ENCODE assay signal across 1 cellular context in the genomic region with DNA sequence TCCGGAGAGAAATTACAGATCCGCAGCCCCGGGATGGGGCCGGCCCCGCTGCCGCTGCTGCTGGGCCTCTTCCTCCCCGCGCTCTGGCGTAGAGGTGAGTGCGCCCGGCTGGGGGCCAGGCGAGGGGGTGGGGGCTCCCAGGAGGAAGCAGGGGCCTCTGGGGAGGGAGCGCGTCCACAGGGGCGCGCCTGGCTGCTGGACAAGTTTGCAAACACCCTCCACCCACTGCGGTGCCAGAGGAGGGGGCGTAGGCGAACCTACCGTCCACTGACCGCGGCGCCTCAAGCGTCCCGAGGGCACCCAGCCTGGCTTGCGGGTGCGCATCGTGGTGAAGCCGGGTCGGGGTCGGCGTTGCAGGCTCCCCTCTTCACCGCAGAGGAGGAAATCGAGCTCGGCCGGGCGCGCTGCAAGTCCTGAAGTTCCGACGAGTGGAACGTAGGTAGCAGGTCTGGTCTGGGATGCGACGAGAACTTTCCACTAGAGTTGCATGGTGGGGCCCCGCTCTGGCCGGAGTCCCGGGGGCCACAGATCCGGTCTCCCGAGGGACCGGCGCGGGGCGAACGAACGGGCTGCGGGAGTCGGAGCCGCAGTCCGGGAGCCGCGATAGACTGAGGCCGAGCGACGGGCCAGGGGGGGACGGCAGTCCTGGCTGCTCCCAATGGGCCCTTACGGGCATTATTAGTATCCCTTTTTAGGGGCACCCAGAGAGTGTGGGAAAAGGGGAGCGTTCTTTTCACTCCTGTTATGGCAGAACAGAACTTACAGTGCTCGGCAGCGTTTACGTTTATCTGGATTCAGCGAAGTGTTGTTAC.
A peak's percentile ranks its signal among the peaks of the same experiment; 100 is the strongest.
TF ChIP-seq lines count a peak whose summit lies in the region.

No MANE protein-coding gene starts in this region.

TF ChIP-seq in HepG2, 621 proteins besides CTCF, POLR2A, EP300 and RAD21 (continued from another document and continues in another):
- TF ChIP-seq, protein P1, sequence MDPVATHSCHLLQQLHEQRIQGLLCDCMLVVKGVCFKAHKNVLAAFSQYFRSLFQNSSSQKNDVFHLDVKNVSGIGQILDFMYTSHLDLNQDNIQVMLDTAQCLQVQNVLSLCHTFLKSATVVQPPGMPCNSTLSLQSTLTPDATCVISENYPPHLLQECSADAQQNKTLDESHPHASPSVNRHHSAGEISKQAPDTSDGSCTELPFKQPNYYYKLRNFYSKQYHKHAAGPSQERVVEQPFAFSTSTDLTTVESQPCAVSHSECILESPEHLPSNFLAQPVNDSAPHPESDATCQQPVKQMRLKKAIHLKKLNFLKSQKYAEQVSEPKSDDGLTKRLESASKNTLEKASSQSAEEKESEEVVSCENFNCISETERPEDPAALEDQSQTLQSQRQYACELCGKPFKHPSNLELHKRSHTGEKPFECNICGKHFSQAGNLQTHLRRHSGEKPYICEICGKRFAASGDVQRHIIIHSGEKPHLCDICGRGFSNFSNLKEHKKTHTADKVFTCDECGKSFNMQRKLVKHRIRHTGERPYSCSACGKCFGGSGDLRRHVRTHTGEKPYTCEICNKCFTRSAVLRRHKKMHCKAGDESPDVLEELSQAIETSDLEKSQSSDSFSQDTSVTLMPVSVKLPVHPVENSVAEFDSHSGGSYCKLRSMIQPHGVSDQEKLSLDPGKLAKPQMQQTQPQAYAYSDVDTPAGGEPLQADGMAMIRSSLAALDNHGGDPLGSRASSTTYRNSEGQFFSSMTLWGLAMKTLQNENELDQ (CRISPR knock-in tag; IDR thresholded peaks at IDR 0.05; ENCODE audit: borderline replicate concordance) = no peak
- TF ChIP-seq HNRNPL (IDR thresholded peaks at IDR 0.05; ENCODE audit: low read depth, low read length) = peak; percentile 61; the same call in 1 of the 2 replicates
- 0 out of 2 replicates have a peak, but pooled peaks have one; percentile 40 for TF ChIP-seq HOXA9 (CRISPR knock-in tag; IDR thresholded peaks at IDR 0.05; ENCODE audit: borderline replicate concordance)
- TF ChIP-seq SMARCC2 (IDR thresholded peaks at IDR 0.05) = no peak
- TF ChIP-seq ZNF629 (CRISPR knock-in tag; conservative IDR thresholded peaks at IDR 0.05) = no peak
- TF ChIP-seq, protein P2, sequence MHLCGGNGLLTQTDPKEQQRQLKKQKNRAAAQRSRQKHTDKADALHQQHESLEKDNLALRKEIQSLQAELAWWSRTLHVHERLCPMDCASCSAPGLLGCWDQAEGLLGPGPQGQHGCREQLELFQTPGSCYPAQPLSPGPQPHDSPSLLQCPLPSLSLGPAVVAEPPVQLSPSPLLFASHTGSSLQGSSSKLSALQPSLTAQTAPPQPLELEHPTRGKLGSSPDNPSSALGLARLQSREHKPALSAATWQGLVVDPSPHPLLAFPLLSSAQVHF (CRISPR knock-in tag; IDR thresholded peaks at IDR 0.05) = 0 out of 2 replicates have a peak, but pooled peaks have one; percentile 70
- TF ChIP-seq, protein P3, sequence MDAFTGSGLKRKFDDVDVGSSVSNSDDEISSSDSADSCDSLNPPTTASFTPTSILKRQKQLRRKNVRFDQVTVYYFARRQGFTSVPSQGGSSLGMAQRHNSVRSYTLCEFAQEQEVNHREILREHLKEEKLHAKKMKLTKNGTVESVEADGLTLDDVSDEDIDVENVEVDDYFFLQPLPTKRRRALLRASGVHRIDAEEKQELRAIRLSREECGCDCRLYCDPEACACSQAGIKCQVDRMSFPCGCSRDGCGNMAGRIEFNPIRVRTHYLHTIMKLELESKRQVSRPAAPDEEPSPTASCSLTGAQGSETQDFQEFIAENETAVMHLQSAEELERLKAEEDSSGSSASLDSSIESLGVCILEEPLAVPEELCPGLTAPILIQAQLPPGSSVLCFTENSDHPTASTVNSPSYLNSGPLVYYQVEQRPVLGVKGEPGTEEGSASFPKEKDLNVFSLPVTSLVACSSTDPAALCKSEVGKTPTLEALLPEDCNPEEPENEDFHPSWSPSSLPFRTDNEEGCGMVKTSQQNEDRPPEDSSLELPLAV (CRISPR knock-in tag; conservative IDR thresholded peaks at IDR 0.05; ENCODE audit: low read depth) = no peak; the same call in 1 of the 2 replicates
- no peak for TF ChIP-seq KLF12 (CRISPR knock-in tag; IDR thresholded peaks at IDR 0.05; ENCODE audit: borderline replicate concordance)
- TF ChIP-seq PTBP1 (IDR thresholded peaks at IDR 0.05; ENCODE audit: low read depth, low read length, poor library complexity, severe bottlenecking) = peak; percentile 89
- no peak; the same call in 1 of the 2 replicates for TF ChIP-seq ZNF234 (CRISPR knock-in tag; conservative IDR thresholded peaks at IDR 0.05)
- peak; percentile 52; the same call in 1 of the 2 replicates for TF ChIP-seq ZIK1 (CRISPR knock-in tag; IDR thresholded peaks at IDR 0.05; ENCODE audit: borderline replicate concordance, low read depth)
- TF ChIP-seq BRD4 (CRISPR knock-in tag; IDR thresholded peaks at IDR 0.05) = no peak
- peak; percentile 58; the same call in 1 of the 2 replicates for TF ChIP-seq MYNN (CRISPR knock-in tag; IDR thresholded peaks at IDR 0.05; ENCODE audit: low read depth)
- TF ChIP-seq NCOA2 (CRISPR knock-in tag; IDR thresholded peaks at IDR 0.05) = no peak
- 0 out of 2 replicates have a peak, but pooled peaks have one; percentile 24 for TF ChIP-seq HOXA7 (CRISPR knock-in tag; IDR thresholded peaks at IDR 0.05)
- no peak; the same call in 1 of the 2 replicates for TF ChIP-seq MAZ (IDR thresholded peaks at IDR 0.05; ENCODE audit: borderline replicate concordance, low read depth, low read length)
- TF ChIP-seq MAZ (CRISPR knock-in tag; IDR thresholded peaks at IDR 0.05; ENCODE audit: low read depth) = peak; percentile 24; the same call in 1 of the 2 replicates
- 0 out of 2 replicates have a peak, but pooled peaks have one; percentile 27 for TF ChIP-seq ARHGAP35 (CRISPR knock-in tag; IDR thresholded peaks at IDR 0.05; ENCODE audit: borderline replicate concordance)
- TF ChIP-seq ZNF841 (CRISPR knock-in tag; IDR thresholded peaks at IDR 0.05; ENCODE audit: borderline replicate concordance) = no peak; the same call in 1 of the 2 replicates
- TF ChIP-seq AKAP8 (CRISPR knock-in tag; IDR thresholded peaks at IDR 0.05) = peak; percentile 69; the same call in 1 of the 2 replicates
- no peak for TF ChIP-seq ZNF224 (CRISPR knock-in tag; IDR thresholded peaks at IDR 0.05)
- no peak for TF ChIP-seq NFIB (CRISPR knock-in tag; IDR thresholded peaks at IDR 0.05; ENCODE audit: borderline replicate concordance)
- TF ChIP-seq SCMH1 (CRISPR knock-in tag; IDR thresholded peaks at IDR 0.05; ENCODE audit: borderline replicate concordance) = no peak
- no peak; the same call in 1 of the 2 replicates for TF ChIP-seq ZNF12 (CRISPR knock-in tag; IDR thresholded peaks at IDR 0.05)
- TF ChIP-seq TMF1 (CRISPR knock-in tag; IDR thresholded peaks at IDR 0.05; ENCODE audit: low read depth) = peak; percentile 62; the same call in 1 of the 2 replicates
- TF ChIP-seq ZNF792 (CRISPR knock-in tag; IDR thresholded peaks at IDR 0.05) = no peak; the same call in none of the 2 replicates
- no peak for TF ChIP-seq MATR3 (CRISPR knock-in tag; IDR thresholded peaks at IDR 0.05)
- peak; percentile 14; the same call in 1 of the 2 replicates for TF ChIP-seq GATAD2A (CRISPR knock-in tag; IDR thresholded peaks at IDR 0.05)
- TF ChIP-seq, protein P4, sequence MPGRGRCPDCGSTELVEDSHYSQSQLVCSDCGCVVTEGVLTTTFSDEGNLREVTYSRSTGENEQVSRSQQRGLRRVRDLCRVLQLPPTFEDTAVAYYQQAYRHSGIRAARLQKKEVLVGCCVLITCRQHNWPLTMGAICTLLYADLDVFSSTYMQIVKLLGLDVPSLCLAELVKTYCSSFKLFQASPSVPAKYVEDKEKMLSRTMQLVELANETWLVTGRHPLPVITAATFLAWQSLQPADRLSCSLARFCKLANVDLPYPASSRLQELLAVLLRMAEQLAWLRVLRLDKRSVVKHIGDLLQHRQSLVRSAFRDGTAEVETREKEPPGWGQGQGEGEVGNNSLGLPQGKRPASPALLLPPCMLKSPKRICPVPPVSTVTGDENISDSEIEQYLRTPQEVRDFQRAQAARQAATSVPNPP (CRISPR knock-in tag; IDR thresholded peaks at IDR 0.05) = peak; percentile 50; the same call in 1 of the 2 replicates
- TF ChIP-seq ZNF33A (CRISPR knock-in tag; IDR thresholded peaks at IDR 0.05; ENCODE audit: borderline replicate concordance) = peak; percentile 11; the same call in 1 of the 2 replicates
- TF ChIP-seq, protein P5, sequence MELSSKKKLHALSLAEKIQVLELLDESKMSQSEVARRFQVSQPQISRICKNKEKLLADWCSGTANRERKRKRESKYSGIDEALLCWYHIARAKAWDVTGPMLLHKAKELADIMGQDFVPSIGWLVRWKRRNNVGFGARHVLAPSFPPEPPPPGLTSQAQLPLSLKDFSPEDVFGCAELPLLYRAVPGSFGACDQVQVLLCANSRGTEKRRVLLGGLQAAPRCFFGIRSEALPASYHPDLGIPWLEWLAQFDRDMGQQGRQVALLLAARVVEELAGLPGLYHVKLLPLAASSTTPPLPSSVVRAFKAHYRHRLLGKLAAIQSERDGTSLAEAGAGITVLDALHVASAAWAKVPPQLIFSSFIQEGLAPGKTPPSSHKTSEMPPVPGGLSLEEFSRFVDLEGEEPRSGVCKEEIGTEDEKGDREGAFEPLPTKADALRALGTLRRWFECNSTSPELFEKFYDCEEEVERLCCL (CRISPR knock-in tag; IDR thresholded peaks at IDR 0.05; ENCODE audit: borderline replicate concordance) = no peak
- TF ChIP-seq ZC3H4 (CRISPR knock-in tag; IDR thresholded peaks at IDR 0.05; ENCODE audit: borderline replicate concordance) = no peak
- no peak for TF ChIP-seq TOPORS (CRISPR knock-in tag; IDR thresholded peaks at IDR 0.05)
- TF ChIP-seq ZNF530 (CRISPR knock-in tag; IDR thresholded peaks at IDR 0.05; ENCODE audit: low read depth) = no peak
- TF ChIP-seq ZNF567 (CRISPR knock-in tag; IDR thresholded peaks at IDR 0.05; ENCODE audit: borderline replicate concordance) = no peak
- TF ChIP-seq, protein P6, sequence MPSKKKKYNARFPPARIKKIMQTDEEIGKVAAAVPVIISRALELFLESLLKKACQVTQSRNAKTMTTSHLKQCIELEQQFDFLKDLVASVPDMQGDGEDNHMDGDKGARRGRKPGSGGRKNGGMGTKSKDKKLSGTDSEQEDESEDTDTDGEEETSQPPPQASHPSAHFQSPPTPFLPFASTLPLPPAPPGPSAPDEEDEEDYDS (CRISPR knock-in tag; IDR thresholded peaks at IDR 0.05) = no peak
- no peak for TF ChIP-seq PRMT3 (CRISPR knock-in tag; IDR thresholded peaks at IDR 0.05; ENCODE audit: borderline replicate concordance, low read depth)
- TF ChIP-seq PITX1 (CRISPR knock-in tag; IDR thresholded peaks at IDR 0.05) = peak; percentile 45; the same call in 1 of the 2 replicates
- TF ChIP-seq CHD2 (IDR thresholded peaks at IDR 0.05; ENCODE audit: low read depth, low read length) = 0 out of 2 replicates have a peak, but pooled peaks have one; percentile 15
- TF ChIP-seq RARA (CRISPR knock-in tag; IDR thresholded peaks at IDR 0.05) = no peak
- TF ChIP-seq SP5 (CRISPR knock-in tag; IDR thresholded peaks at IDR 0.05; ENCODE audit: borderline replicate concordance, low read depth) = no peak
- peak; percentile 81 for TF ChIP-seq KDM5B (CRISPR knock-in tag; IDR thresholded peaks at IDR 0.05; ENCODE audit: borderline replicate concordance)
- TF ChIP-seq FOSL2 (CRISPR knock-in tag; IDR thresholded peaks at IDR 0.05) = peak; percentile 19; the same call in 1 of the 2 replicates
- TF ChIP-seq MIER3 (CRISPR knock-in tag; IDR thresholded peaks at IDR 0.05; ENCODE audit: borderline replicate concordance) = peak; percentile 44; the same call in 1 of the 2 replicates
- TF ChIP-seq NFKBIZ (CRISPR knock-in tag; IDR thresholded peaks at IDR 0.05) = no peak
- TF ChIP-seq ZNF558 (CRISPR knock-in tag; IDR thresholded peaks at IDR 0.05; ENCODE audit: borderline replicate concordance) = peak; percentile 43; the same call in 1 of the 2 replicates
- TF ChIP-seq RORA (CRISPR knock-in tag; IDR thresholded peaks at IDR 0.05) = no peak
- 0 out of 2 replicates have a peak, but pooled peaks have one; percentile 7 for TF ChIP-seq ZNF543 (CRISPR knock-in tag; IDR thresholded peaks at IDR 0.05)
- TF ChIP-seq, protein P7, sequence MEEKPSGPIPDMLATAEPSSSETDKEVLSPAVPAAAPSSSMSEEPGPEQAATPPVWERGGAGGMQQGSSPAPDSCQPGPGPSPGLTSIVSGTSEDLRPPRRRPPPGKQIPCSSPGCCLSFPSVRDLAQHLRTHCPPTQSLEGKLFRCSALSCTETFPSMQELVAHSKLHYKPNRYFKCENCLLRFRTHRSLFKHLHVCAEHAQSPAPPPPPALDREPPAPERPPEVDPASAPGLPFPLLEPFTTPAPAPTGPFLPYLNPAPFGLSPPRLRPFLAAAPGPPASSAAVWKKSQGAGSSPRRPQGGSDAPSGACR (CRISPR knock-in tag; IDR thresholded peaks at IDR 0.05) = peak; percentile 40; the same call in 1 of the 2 replicates
- TF ChIP-seq ZBTB21 (CRISPR knock-in tag; IDR thresholded peaks at IDR 0.05) = no peak
- TF ChIP-seq EHMT2 (IDR thresholded peaks at IDR 0.05; ENCODE audit: borderline replicate concordance, low read depth, low read length) = no peak
- TF ChIP-seq KLF13 (CRISPR knock-in tag; IDR thresholded peaks at IDR 0.05) = no peak
- TF ChIP-seq, protein P8, sequence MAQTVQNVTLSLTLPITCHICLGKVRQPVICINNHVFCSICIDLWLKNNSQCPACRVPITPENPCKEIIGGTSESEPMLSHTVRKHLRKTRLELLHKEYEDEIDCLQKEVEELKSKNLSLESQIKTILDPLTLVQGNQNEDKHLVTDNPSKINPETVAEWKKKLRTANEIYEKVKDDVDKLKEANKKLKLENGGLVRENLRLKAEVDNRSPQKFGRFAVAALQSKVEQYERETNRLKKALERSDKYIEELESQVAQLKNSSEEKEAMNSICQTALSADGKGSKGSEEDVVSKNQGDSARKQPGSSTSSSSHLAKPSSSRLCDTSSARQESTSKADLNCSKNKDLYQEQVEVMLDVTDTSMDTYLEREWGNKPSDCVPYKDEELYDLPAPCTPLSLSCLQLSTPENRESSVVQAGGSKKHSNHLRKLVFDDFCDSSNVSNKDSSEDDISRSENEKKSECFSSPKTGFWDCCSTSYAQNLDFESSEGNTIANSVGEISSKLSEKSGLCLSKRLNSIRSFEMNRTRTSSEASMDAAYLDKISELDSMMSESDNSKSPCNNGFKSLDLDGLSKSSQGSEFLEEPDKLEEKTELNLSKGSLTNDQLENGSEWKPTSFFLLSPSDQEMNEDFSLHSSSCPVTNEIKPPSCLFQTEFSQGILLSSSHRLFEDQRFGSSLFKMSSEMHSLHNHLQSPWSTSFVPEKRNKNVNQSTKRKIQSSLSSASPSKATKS (CRISPR knock-in tag; IDR thresholded peaks at IDR 0.05) = no peak; the same call in 1 of the 2 replicates
- TF ChIP-seq, protein P9, sequence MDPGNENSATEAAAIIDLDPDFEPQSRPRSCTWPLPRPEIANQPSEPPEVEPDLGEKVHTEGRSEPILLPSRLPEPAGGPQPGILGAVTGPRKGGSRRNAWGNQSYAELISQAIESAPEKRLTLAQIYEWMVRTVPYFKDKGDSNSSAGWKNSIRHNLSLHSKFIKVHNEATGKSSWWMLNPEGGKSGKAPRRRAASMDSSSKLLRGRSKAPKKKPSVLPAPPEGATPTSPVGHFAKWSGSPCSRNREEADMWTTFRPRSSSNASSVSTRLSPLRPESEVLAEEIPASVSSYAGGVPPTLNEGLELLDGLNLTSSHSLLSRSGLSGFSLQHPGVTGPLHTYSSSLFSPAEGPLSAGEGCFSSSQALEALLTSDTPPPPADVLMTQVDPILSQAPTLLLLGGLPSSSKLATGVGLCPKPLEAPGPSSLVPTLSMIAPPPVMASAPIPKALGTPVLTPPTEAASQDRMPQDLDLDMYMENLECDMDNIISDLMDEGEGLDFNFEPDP (CRISPR knock-in tag; conservative IDR thresholded peaks at IDR 0.05) = 0 out of 2 replicates have a peak, but pooled peaks have one; percentile 42
- no peak for TF ChIP-seq RARG (CRISPR knock-in tag; IDR thresholded peaks at IDR 0.05; ENCODE audit: low read depth)
- no peak; the same call in 1 of the 2 replicates for TF ChIP-seq CENPT (CRISPR knock-in tag; IDR thresholded peaks at IDR 0.05; ENCODE audit: low read depth)
